1 cellular context compared by ENCODE assay signal in genomic region chr10:98414932-98415709, GRCh38.
TF ChIP-seq lines count a peak whose summit lies in the region.

TSS of gene PYROXD2 (minus strand) at chr10:98415182. CDS start at chr10:98415135, 47 bp downstream.

TF ChIP-seq in HepG2, 621 proteins besides CTCF, POLR2A, EP300 and RAD21 (continued from another document and continues in another):
- TF ChIP-seq ARID5B (CRISPR knock-in tag; IDR thresholded peaks at IDR 0.05) (peak; percentile 39; the same call in 1 of the 2 replicates), MXD1 (CRISPR knock-in tag; IDR thresholded peaks at IDR 0.05) (0 out of 2 replicates have a peak, but pooled peaks have one; percentile 57), MED1 (CRISPR knock-in tag; IDR thresholded peaks at IDR 0.05) (peak; percentile 62; the same call in 1 of the 2 replicates), ZFP36L2 (CRISPR knock-in tag; IDR thresholded peaks at IDR 0.05) (0 out of 2 replicates have a peak, but pooled peaks have one; percentile 47), TAF15 (IDR thresholded peaks at IDR 0.05; ENCODE audit: low read depth, low read length, poor library complexity, severe bottlenecking) (peak; percentile 36), ZNF256 (CRISPR knock-in tag; conservative IDR thresholded peaks at IDR 0.05) (0 out of 2 replicates have a peak, but pooled peaks have one; percentile 46), ZGPAT (CRISPR knock-in tag; IDR thresholded peaks at IDR 0.05) (peak; percentile 74), DNMT3B (CRISPR knock-in tag; conservative IDR thresholded peaks at IDR 0.05) (no peak), REPIN1 (CRISPR knock-in tag; IDR thresholded peaks at IDR 0.05; ENCODE audit: borderline replicate concordance, low read depth) (peak; percentile 81), ETV5 (CRISPR knock-in tag; IDR thresholded peaks at IDR 0.05; ENCODE audit: borderline replicate concordance) (peak; percentile 67), ZNF280B (CRISPR knock-in tag; IDR thresholded peaks at IDR 0.05; ENCODE audit: borderline replicate concordance) (0 out of 2 replicates have a peak, but pooled peaks have one; percentile 36), THAP8 (CRISPR knock-in tag; IDR thresholded peaks at IDR 0.05; ENCODE audit: borderline replicate concordance) (peak; percentile 46; the same call in 1 of the 2 replicates), FLYWCH1 (CRISPR knock-in tag; IDR thresholded peaks at IDR 0.05) (no peak), ZNF501 (CRISPR knock-in tag; IDR thresholded peaks at IDR 0.05) (peak; percentile 90), SMAD3 (CRISPR knock-in tag; IDR thresholded peaks at IDR 0.05) (0 out of 2 replicates have a peak, but pooled peaks have one; percentile 24), ZSCAN29 (CRISPR knock-in tag; conservative IDR thresholded peaks at IDR 0.05) (no peak), THAP11 (CRISPR knock-in tag; IDR thresholded peaks at IDR 0.05) (peak; percentile 64), ZNF33B (CRISPR knock-in tag; IDR thresholded peaks at IDR 0.05) (peak; percentile 82; the same call in 1 of the 2 replicates), ZNF580 (CRISPR knock-in tag; IDR thresholded peaks at IDR 0.05; ENCODE audit: borderline replicate concordance, low read depth) (peak; percentile 77; the same call in 1 of the 2 replicates), ZNF704 (CRISPR knock-in tag; IDR thresholded peaks at IDR 0.05; ENCODE audit: borderline replicate concordance) (0 out of 2 replicates have a peak, but pooled peaks have one; percentile 35), MEF2D (CRISPR knock-in tag; IDR thresholded peaks at IDR 0.05) (peak; percentile 80; the same call in 1 of the 2 replicates), ELF1 (CRISPR knock-in tag; IDR thresholded peaks at IDR 0.05) (peak; percentile 86), MAX (IDR thresholded peaks at IDR 0.05) (peak; percentile 73), ZBTB2 (CRISPR knock-in tag; IDR thresholded peaks at IDR 0.05; ENCODE audit: low read depth) (peak; percentile 64; the same call in 1 of the 2 replicates), ZBTB26 (CRISPR knock-in tag; IDR thresholded peaks at IDR 0.05; ENCODE audit: borderline replicate concordance) (peak; percentile 43; the same call in 1 of the 2 replicates), ASH2L (IDR thresholded peaks at IDR 0.05; ENCODE audit: insufficient read length, low read depth, low read length) (peak; percentile 43), IKZF5 (CRISPR knock-in tag; IDR thresholded peaks at IDR 0.05) (peak; percentile 76), BHLHE40 (IDR thresholded peaks at IDR 0.05; ENCODE audit: low read length) (no peak), DMAP1 (CRISPR knock-in tag; IDR thresholded peaks at IDR 0.05) (peak; percentile 67; the same call in 1 of the 2 replicates), THAP9 (CRISPR knock-in tag; IDR thresholded peaks at IDR 0.05; ENCODE audit: borderline replicate concordance) (peak; percentile 85), TEAD2 (CRISPR knock-in tag; IDR thresholded peaks at IDR 0.05) (peak; percentile 66; the same call in 1 of the 2 replicates), MNT (IDR thresholded peaks at IDR 0.05) (no peak), ZFP82 (CRISPR knock-in tag; IDR thresholded peaks at IDR 0.05; ENCODE audit: borderline replicate concordance) (0 out of 2 replicates have a peak, but pooled peaks have one; percentile 39), SAFB2 (CRISPR knock-in tag; IDR thresholded peaks at IDR 0.05; ENCODE audit: borderline replicate concordance, low read depth) (peak; percentile 52; the same call in 1 of the 2 replicates), ZNF607 (CRISPR knock-in tag; IDR thresholded peaks at IDR 0.05; ENCODE audit: borderline replicate concordance) (peak; percentile 38; the same call in 1 of the 2 replicates), ZSCAN12 (CRISPR knock-in tag; IDR thresholded peaks at IDR 0.05) (0 out of 2 replicates have a peak, but pooled peaks have one; percentile 50), LCORL (IDR thresholded peaks at IDR 0.05) (no peak), LCORL (CRISPR knock-in tag; IDR thresholded peaks at IDR 0.05) (peak; percentile 65; the same call in 1 of the 2 replicates), ZNF780A (CRISPR knock-in tag; IDR thresholded peaks at IDR 0.05) (peak; percentile 59; the same call in 1 of the 2 replicates), GABPB1 (CRISPR knock-in tag; IDR thresholded peaks at IDR 0.05) (peak; percentile 91)
